18 cellular contexts compared by ENCODE assay signal in the genomic region with DNA sequence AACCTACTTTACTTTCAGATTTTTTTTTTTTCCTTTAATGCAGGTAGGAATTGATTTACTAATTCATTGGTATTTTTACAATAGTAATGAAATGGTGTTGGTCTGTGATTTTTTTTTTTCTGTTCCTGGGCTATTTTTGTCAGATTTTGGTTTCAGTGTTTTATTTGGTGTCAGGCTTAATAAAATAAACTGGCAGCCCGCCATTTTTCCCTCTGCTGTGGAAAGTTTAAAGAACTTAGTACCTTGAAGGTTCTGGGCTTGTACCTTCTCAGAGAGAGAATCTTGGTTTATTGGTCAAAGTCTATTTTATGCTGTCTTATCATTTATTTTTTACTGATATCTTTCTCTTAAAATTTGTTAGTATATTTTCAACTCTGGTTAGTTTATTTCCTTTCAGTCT.
DNase-seq lines count a peak whose midpoint lies in the region; ATAC-seq, FAIRE-seq and TF ChIP-seq lines count a peak whose summit lies in the region.
"Had no signal": no experiment of that assay in that cellular context is flagged by ENCODE, and none has a peak within 500 bp of the region (broad histone marks: within the 10 kb centered on the region; RNA-seq: fewer than 3 reads in every experiment).

No MANE protein-coding gene starts in this region.

- no peak overlapping the region for H3K4me3 ChIP-seq in small intestine (ENCODE audit: low read depth in 1 of 2, low read length in 2 of 2)
- H3K4me3 ChIP-seq: BLaER1, GM23248 had no signal

- ATAC-seq in WTC11 = no peak

- H3K9me3 ChIP-seq in small intestine (ENCODE audit: control insufficient read depth, low read depth) = no peaks in the 10 kb centered on the region

- DNase-seq in RPMI8226 (peak; percentile 82), small intestine (no peak), SHP77 (lab: John Stamatoyannopoulos, UW) (no peak), WTC11 (ENCODE audit: low spot score) (no peak), NCI-H187 treated with DMSO at 0.1 percent for 48 hours (lab: John Stamatoyannopoulos, UW) (no peak)
- DNase-seq: CD4-positive, alpha-beta memory T cell; DMS153; DMS79; GDM1; GM23248; HCEC 1CT had no signal

- peaks cover 41% of the 10 kb centered on the region for H3K36me3 Mint-ChIP-seq in WTC11

- H3K27ac ChIP-seq in small intestine (ENCODE audit: low read depth in 1 of 2, low read length in 1 of 2) = no peak overlapping the region
- H3K27ac ChIP-seq: 22Rv1, BLaER1, GM23248 had no signal

- no peaks in the 10 kb centered on the region for H3K27me3 Mint-ChIP-seq in WTC11 (ENCODE audit: low read depth)
- H3K27me3 Mint-ChIP-seq: CD4-positive, alpha-beta memory T cell had no signal

- POLR2A ChIA-PET in WTC11 (lab: Charles Lee) = no interaction called here

- TF ChIP-seq CTCF in WTC11 (IDR thresholded peaks at IDR 0.05) = no peak

- H3K27me3 ChIP-seq in small intestine (ENCODE audit: control insufficient read depth in 2 of 2, insufficient read depth in 2 of 2, low read length in 2 of 2) = no peaks in the 10 kb centered on the region
- H3K27me3 ChIP-seq: BLaER1 had no signal

- no peaks in the 10 kb centered on the region for H3K4me1 Mint-ChIP-seq in WTC11
- H3K4me1 Mint-ChIP-seq: CD14-positive monocyte had no signal

- no peak overlapping the region for H3K4me3 Mint-ChIP-seq in WTC11
- H3K4me3 Mint-ChIP-seq: CD14-positive monocyte; CD4-positive, alpha-beta memory T cell had no signal

- H3K4me1 ChIP-seq in small intestine (ENCODE audit: control insufficient read depth in 2 of 2, insufficient read depth in 1 of 2, low read depth in 1 of 2, low read length in 1 of 2) = no peaks in the 10 kb centered on the region

- CTCF ChIA-PET in WTC11 (lab: Charles Lee) = no interaction called here

- no peak overlapping the region for H3K27ac Mint-ChIP-seq in WTC11
- H3K27ac Mint-ChIP-seq: CD14-positive monocyte had no signal

- FAIRE-seq in A204.1 (lab: Jason Lieb, UNC) = peak; percentile 69
- peak; percentile 88 for FAIRE-seq in islet of Langerhans (lab: Jason Lieb, UNC)
- FAIRE-seq in small intestine (lab: Jason Lieb, UNC) = peak; percentile 67
- FAIRE-seq: GM12892, GM18507 had no signal

- H3K9me3 Mint-ChIP-seq in WTC11 = no peaks in the 10 kb centered on the region
- H3K9me3 Mint-ChIP-seq: CD4-positive, alpha-beta memory T cell had no signal

- no peaks in the 10 kb centered on the region for H3K36me3 ChIP-seq in small intestine (ENCODE audit: control insufficient read depth in 2 of 2, insufficient read depth in 2 of 2, low read length in 2 of 2)

- WGBS in small intestine, 3 donors = 92 to 100% (median 93%) methylated on average over 1 of the region's 1 CpG

TF ChIP-seq in WTC11, 78 proteins besides CTCF, POLR2A, EP300 and RAD21:
- no peak for TF ChIP-seq ZNF219 (CRISPR knock-in tag; IDR thresholded peaks at IDR 0.05; ENCODE audit: borderline replicate concordance)
- no peak for TF ChIP-seq JUN (CRISPR knock-in tag; IDR thresholded peaks at IDR 0.05)
- TF ChIP-seq SMAD4 (CRISPR knock-in tag; IDR thresholded peaks at IDR 0.05) = no peak
- no peak for TF ChIP-seq ZBTB21 (CRISPR knock-in tag; IDR thresholded peaks at IDR 0.05; ENCODE audit: borderline replicate concordance)
- TF ChIP-seq, protein P1, sequence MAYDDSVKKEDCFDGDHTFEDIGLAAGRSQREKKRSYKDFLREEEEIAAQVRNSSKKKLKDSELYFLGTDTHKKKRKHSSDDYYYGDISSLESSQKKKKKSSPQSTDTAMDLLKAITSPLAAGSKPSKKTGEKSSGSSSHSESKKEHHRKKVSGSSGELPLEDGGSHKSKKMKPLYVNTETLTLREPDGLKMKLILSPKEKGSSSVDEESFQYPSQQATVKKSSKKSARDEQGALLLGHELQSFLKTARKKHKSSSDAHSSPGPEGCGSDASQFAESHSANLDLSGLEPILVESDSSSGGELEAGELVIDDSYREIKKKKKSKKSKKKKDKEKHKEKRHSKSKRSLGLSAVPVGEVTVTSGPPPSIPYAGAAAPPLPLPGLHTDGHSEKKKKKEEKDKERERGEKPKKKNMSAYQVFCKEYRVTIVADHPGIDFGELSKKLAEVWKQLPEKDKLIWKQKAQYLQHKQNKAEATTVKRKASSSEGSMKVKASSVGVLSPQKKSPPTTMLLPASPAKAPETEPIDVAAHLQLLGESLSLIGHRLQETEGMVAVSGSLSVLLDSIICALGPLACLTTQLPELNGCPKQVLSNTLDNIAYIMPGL (CRISPR knock-in tag; IDR thresholded peaks at IDR 0.05) = no peak
- TF ChIP-seq NFATC4 (CRISPR knock-in tag; IDR thresholded peaks at IDR 0.05) = no peak
- TF ChIP-seq TEAD1 (CRISPR knock-in tag; IDR thresholded peaks at IDR 0.05) = no peak
- TF ChIP-seq NR2C2 (CRISPR knock-in tag; IDR thresholded peaks at IDR 0.05) = no peak
- no peak for TF ChIP-seq NFYB (CRISPR knock-in tag; conservative IDR thresholded peaks at IDR 0.05; ENCODE audit: low read depth)
- TF ChIP-seq, protein P2, sequence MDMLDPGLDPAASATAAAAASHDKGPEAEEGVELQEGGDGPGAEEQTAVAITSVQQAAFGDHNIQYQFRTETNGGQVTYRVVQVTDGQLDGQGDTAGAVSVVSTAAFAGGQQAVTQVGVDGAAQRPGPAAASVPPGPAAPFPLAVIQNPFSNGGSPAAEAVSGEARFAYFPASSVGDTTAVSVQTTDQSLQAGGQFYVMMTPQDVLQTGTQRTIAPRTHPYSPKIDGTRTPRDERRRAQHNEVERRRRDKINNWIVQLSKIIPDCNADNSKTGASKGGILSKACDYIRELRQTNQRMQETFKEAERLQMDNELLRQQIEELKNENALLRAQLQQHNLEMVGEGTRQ (CRISPR knock-in tag; IDR thresholded peaks at IDR 0.05) = no peak
- no peak for TF ChIP-seq HMGA2 (CRISPR knock-in tag; IDR thresholded peaks at IDR 0.05)
- TF ChIP-seq, protein P3, sequence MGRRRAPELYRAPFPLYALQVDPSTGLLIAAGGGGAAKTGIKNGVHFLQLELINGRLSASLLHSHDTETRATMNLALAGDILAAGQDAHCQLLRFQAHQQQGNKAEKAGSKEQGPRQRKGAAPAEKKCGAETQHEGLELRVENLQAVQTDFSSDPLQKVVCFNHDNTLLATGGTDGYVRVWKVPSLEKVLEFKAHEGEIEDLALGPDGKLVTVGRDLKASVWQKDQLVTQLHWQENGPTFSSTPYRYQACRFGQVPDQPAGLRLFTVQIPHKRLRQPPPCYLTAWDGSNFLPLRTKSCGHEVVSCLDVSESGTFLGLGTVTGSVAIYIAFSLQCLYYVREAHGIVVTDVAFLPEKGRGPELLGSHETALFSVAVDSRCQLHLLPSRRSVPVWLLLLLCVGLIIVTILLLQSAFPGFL (CRISPR knock-in tag; IDR thresholded peaks at IDR 0.05; ENCODE audit: borderline replicate concordance) = no peak
- no peak for TF ChIP-seq ZNF317 (CRISPR knock-in tag; IDR thresholded peaks at IDR 0.05; ENCODE audit: borderline replicate concordance, low read depth)
